2 cellular contexts compared by ENCODE assay signal in the genomic region with DNA sequence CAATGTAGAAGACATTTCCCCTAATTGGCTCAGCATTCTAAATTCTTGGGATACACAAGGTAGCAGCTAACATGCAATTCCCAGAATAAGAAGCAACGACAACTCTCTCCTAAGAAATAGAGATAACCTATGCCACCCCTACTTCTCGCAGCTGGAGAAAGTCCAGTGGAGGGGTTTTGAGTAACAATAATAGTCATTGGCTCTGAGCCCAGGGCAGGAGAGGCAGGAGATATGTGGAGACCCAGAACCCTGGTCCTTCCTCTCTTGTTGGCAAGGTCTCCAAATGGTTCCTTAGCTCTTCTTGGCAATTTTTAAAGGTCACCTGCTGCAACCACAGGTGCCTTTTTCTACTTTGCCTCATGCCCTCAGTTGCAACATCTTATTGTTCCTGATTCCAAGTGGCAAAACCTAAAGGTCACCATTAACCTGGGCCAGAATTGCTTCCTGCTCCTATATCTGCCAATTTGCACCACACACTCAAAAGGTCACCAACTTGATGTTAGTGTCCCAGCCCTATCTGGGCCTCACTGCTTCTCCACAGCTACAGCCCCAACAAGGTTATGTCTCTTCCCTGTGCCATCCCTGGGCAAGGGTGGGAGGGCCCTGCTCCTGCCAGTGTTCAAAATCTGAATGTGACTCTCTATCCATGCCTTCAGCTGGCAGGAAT.
A peak's percentile ranks its signal among the peaks of the same experiment; 100 is the strongest.
TF ChIP-seq lines count a peak whose summit lies in the region.

No MANE protein-coding gene starts in this region.

TF ChIP-seq in liver, 16 proteins besides CTCF, POLR2A, EP300 and RAD21:
- TF ChIP-seq TAF1 (conservative IDR thresholded peaks at IDR 0.05) (no peak), FOXA2 (IDR thresholded peaks at IDR 0.05) (no peak), RXRA (IDR thresholded peaks at IDR 0.05) (peak; percentile 72 to 82), HNF4G (IDR thresholded peaks at IDR 0.05) (peak; percentile 50), GABPA (IDR thresholded peaks at IDR 0.05 in 1 of 2, conservative IDR thresholded peaks at IDR 0.05 in 1 of 2) (peak in 1 of 2 donors; percentile 22), HNF4A (conservative IDR thresholded peaks at IDR 0.05) (peak; percentile 85 to 86), SP1 (IDR thresholded peaks at IDR 0.05) (peak; percentile 60)
- TF ChIP-seq, protein P1, sequence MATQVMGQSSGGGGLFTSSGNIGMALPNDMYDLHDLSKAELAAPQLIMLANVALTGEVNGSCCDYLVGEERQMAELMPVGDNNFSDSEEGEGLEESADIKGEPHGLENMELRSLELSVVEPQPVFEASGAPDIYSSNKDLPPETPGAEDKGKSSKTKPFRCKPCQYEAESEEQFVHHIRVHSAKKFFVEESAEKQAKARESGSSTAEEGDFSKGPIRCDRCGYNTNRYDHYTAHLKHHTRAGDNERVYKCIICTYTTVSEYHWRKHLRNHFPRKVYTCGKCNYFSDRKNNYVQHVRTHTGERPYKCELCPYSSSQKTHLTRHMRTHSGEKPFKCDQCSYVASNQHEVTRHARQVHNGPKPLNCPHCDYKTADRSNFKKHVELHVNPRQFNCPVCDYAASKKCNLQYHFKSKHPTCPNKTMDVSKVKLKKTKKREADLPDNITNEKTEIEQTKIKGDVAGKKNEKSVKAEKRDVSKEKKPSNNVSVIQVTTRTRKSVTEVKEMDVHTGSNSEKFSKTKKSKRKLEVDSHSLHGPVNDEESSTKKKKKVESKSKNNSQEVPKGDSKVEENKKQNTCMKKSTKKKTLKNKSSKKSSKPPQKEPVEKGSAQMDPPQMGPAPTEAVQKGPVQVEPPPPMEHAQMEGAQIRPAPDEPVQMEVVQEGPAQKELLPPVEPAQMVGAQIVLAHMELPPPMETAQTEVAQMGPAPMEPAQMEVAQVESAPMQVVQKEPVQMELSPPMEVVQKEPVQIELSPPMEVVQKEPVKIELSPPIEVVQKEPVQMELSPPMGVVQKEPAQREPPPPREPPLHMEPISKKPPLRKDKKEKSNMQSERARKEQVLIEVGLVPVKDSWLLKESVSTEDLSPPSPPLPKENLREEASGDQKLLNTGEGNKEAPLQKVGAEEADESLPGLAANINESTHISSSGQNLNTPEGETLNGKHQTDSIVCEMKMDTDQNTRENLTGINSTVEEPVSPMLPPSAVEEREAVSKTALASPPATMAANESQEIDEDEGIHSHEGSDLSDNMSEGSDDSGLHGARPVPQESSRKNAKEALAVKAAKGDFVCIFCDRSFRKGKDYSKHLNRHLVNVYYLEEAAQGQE (IDR thresholded peaks at IDR 0.05): no peak
- TF ChIP-seq, protein P2, sequence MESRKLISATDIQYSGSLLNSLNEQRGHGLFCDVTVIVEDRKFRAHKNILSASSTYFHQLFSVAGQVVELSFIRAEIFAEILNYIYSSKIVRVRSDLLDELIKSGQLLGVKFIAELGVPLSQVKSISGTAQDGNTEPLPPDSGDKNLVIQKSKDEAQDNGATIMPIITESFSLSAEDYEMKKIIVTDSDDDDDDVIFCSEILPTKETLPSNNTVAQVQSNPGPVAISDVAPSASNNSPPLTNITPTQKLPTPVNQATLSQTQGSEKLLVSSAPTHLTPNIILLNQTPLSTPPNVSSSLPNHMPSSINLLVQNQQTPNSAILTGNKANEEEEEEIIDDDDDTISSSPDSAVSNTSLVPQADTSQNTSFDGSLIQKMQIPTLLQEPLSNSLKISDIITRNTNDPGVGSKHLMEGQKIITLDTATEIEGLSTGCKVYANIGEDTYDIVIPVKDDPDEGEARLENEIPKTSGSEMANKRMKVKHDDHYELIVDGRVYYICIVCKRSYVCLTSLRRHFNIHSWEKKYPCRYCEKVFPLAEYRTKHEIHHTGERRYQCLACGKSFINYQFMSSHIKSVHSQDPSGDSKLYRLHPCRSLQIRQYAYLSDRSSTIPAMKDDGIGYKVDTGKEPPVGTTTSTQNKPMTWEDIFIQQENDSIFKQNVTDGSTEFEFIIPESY (IDR thresholded peaks at IDR 0.05): no peak
- TF ChIP-seq, protein P3, sequence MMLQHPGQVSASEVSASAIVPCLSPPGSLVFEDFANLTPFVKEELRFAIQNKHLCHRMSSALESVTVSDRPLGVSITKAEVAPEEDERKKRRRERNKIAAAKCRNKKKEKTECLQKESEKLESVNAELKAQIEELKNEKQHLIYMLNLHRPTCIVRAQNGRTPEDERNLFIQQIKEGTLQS (IDR thresholded peaks at IDR 0.05): no peak
- TF ChIP-seq, protein P4, sequence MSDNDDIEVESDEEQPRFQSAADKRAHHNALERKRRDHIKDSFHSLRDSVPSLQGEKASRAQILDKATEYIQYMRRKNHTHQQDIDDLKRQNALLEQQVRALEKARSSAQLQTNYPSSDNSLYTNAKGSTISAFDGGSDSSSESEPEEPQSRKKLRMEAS (IDR thresholded peaks at IDR 0.05): peak; percentile 60

TF ChIP-seq in HepG2, 621 proteins besides CTCF, POLR2A, EP300 and RAD21:
- TF ChIP-seq ZNF549 (CRISPR knock-in tag; IDR thresholded peaks at IDR 0.05) (no peak), ZNF10 (CRISPR knock-in tag; IDR thresholded peaks at IDR 0.05; ENCODE audit: borderline replicate concordance, low read depth) (no peak), CBX5 (CRISPR knock-in tag; IDR thresholded peaks at IDR 0.05; ENCODE audit: borderline replicate concordance) (no peak), HDAC6 (IDR thresholded peaks at IDR 0.05; ENCODE audit: low read depth, low read length) (no peak), ZEB1 (IDR thresholded peaks at IDR 0.05; ENCODE audit: insufficient replicate concordance, low read depth) (no peak), RFX1 (IDR thresholded peaks at IDR 0.05) (no peak), NBN (conservative IDR thresholded peaks at IDR 0.05) (no peak), ZNF34 (CRISPR knock-in tag; IDR thresholded peaks at IDR 0.05; ENCODE audit: borderline replicate concordance) (no peak), ZBTB1 (CRISPR knock-in tag; IDR thresholded peaks at IDR 0.05; ENCODE audit: borderline replicate concordance) (no peak), AKAP8 (CRISPR knock-in tag; IDR thresholded peaks at IDR 0.05) (no peak), SALL1 (CRISPR knock-in tag; IDR thresholded peaks at IDR 0.05) (no peak), RELA (CRISPR knock-in tag; IDR thresholded peaks at IDR 0.05) (no peak)
- TF ChIP-seq, protein P5, sequence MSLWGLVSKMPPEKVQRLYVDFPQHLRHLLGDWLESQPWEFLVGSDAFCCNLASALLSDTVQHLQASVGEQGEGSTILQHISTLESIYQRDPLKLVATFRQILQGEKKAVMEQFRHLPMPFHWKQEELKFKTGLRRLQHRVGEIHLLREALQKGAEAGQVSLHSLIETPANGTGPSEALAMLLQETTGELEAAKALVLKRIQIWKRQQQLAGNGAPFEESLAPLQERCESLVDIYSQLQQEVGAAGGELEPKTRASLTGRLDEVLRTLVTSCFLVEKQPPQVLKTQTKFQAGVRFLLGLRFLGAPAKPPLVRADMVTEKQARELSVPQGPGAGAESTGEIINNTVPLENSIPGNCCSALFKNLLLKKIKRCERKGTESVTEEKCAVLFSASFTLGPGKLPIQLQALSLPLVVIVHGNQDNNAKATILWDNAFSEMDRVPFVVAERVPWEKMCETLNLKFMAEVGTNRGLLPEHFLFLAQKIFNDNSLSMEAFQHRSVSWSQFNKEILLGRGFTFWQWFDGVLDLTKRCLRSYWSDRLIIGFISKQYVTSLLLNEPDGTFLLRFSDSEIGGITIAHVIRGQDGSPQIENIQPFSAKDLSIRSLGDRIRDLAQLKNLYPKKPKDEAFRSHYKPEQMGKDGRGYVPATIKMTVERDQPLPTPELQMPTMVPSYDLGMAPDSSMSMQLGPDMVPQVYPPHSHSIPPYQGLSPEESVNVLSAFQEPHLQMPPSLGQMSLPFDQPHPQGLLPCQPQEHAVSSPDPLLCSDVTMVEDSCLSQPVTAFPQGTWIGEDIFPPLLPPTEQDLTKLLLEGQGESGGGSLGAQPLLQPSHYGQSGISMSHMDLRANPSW (CRISPR knock-in tag; IDR thresholded peaks at IDR 0.05; ENCODE audit: borderline replicate concordance): no peak
- TF ChIP-seq, protein P6, sequence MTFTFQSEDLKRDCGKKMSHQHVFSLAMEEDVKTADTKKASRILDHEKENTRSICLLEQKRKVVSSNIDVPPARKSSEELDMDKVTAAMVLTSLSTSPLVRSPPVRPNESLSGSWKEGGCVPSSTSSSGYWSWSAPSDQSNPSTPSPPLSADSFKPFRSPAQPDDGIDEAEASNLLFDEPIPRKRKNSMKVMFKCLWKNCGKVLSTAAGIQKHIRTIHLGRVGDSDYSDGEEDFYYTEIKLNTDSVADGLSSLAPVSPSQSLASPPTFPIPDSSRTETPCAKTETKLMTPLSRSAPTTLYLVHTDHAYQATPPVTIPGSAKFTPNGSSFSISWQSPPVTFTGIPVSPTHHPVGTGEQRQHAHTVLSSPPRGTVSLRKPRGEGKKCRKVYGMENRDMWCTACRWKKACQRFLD (CRISPR knock-in tag; IDR thresholded peaks at IDR 0.05; ENCODE audit: borderline replicate concordance): no peak
- TF ChIP-seq, protein P7, sequence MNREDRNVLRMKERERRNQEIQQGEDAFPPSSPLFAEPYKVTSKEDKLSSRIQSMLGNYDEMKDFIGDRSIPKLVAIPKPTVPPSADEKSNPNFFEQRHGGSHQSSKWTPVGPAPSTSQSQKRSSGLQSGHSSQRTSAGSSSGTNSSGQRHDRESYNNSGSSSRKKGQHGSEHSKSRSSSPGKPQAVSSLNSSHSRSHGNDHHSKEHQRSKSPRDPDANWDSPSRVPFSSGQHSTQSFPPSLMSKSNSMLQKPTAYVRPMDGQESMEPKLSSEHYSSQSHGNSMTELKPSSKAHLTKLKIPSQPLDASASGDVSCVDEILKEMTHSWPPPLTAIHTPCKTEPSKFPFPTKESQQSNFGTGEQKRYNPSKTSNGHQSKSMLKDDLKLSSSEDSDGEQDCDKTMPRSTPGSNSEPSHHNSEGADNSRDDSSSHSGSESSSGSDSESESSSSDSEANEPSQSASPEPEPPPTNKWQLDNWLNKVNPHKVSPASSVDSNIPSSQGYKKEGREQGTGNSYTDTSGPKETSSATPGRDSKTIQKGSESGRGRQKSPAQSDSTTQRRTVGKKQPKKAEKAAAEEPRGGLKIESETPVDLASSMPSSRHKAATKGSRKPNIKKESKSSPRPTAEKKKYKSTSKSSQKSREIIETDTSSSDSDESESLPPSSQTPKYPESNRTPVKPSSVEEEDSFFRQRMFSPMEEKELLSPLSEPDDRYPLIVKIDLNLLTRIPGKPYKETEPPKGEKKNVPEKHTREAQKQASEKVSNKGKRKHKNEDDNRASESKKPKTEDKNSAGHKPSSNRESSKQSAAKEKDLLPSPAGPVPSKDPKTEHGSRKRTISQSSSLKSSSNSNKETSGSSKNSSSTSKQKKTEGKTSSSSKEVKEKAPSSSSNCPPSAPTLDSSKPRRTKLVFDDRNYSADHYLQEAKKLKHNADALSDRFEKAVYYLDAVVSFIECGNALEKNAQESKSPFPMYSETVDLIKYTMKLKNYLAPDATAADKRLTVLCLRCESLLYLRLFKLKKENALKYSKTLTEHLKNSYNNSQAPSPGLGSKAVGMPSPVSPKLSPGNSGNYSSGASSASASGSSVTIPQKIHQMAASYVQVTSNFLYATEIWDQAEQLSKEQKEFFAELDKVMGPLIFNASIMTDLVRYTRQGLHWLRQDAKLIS (CRISPR knock-in tag; IDR thresholded peaks at IDR 0.05): no peak
